In genomic region chr17:80262775-80263244, GRCh38 we compare ENCODE assay signal across 7 cellular contexts. TPM values are rescaled to one million over a fixed set of nuclear protein-coding genes. Genes with fewer than 3 reads are reported as not detected.
DNase-seq lines count a peak whose midpoint lies in the region; ATAC-seq and TF ChIP-seq lines count a peak whose summit lies in the region.

No MANE protein-coding gene starts in this region.

- peak overlapping the region; percentile 98 for H3K4me3 ChIP-seq in GM12865 (ENCODE audit: low read depth, low read length)
- H3K4me3 ChIP-seq in SJSA1: peak overlapping the region; percentile 24
- H3K4me3 ChIP-seq in foreskin fibroblast (ENCODE audit: low read depth in 1 of 2, low read length in 2 of 2): peak overlapping the region; percentile 87 to 95
- H3K4me3 ChIP-seq in skin epidermis: peak overlapping the region; percentile 31 to 56 (median 50)

- H3K9me3 ChIP-seq in SJSA1 (replicated peaks): 0 out of 2 replicates have a peak, but pooled peaks cover 3% of the 10 kb centered on the region

- H3K4me1 ChIP-seq in SJSA1 (replicated peaks): peaks cover 45% of the 10 kb centered on the region

- no peak for ATAC-seq in HG02973 (IDR thresholded peaks at IDR 0.05; ENCODE audit: unreplicated experiment)

- TF ChIP-seq CTCF in GM12865 (IDR thresholded peaks at IDR 0.05; ENCODE audit: insufficient read depth, low read depth, low read length, missing control alignments) (no peak), foreskin fibroblast (IDR thresholded peaks at IDR 0.05; ENCODE audit: low read depth, low read length) (no peak)

- H3K27ac ChIP-seq in SJSA1 (peak overlapping the region; percentile 37), skin epidermis (peak overlapping the region in 20 of 21 experiments; percentile 58 to 100 (median 99))

- DNase-seq in GM12865 (ENCODE audit: low read depth) (no peak), SJSA1 (ENCODE audit: low read depth in 1 of 2, low spot score in 2 of 2) (peak in 1 of 2 experiments; percentile 34), foreskin fibroblast (no peak), DMS79 (lab: John Stamatoyannopoulos, UW) (no peak), T1000 (lab: John Stamatoyannopoulos, UW) (no peak)

- no peaks in the 10 kb centered on the region for H3K27me3 ChIP-seq in SJSA1 (replicated peaks)

- H3K36me3 ChIP-seq in SJSA1: peaks cover 33% of the 10 kb centered on the region

RNA-seq across cellular contexts. Expression of gene RNF213, which starts 2.2 kb away (rescaled TPM):
- 43.0 and 49.8 TPM in 2 replicates for total RNA-seq in SJSA1 (2014; rRNA removed; shearing (Covaris generic))

RNA-seq across cellular contexts. Expression of gene SLC26A11, which starts 42.6 kb away (rescaled TPM):
- total RNA-seq in SJSA1 (2014; rRNA removed; shearing (Covaris generic)): 12.3 and 14.3 TPM in 2 replicates

RNA-seq across cellular contexts. Expression of gene SGSH, which starts 42.7 kb away (rescaled TPM):
- total RNA-seq in SJSA1 (2014; rRNA removed; shearing (Covaris generic)): 18.6 and 26.5 TPM in 2 replicates

Comparison
In these comparisons a context has a peak if more than half of its experiments do, and no peak if none do; other contexts are left out.
1. H3K4me3 ChIP-seq: peak in every context shown above with its lines; median percentile 98 in GM12865; 91 in foreskin fibroblast; 50 in skin epidermis; 24 in SJSA1.